In genomic region chrX:21853578-21853977, GRCh38 we compare ENCODE assay signal across 24 cellular contexts.
"Had no signal": no experiment of that assay in that cellular context is flagged by ENCODE, and none has a peak within 500 bp of the region (broad histone marks: within the 10 kb centered on the region; RNA-seq: fewer than 3 reads in every experiment).

No MANE protein-coding gene starts in this region.

- H3K27me3 ChIP-seq: colonic mucosa, esophagus squamous epithelium, gastrocnemius medialis, left lung had no signal

- FAIRE-seq: endometrium, keratinocyte had no signal

- H3K9me3 ChIP-seq: colonic mucosa, esophagus squamous epithelium, gastrocnemius medialis, heart right ventricle, left lung, lower lobe of right lung, mucosa of descending colon had no signal

- H3K4me1 ChIP-seq: colonic mucosa, esophagus squamous epithelium, gastrocnemius medialis, heart right ventricle, left lung, lower lobe of right lung had no signal

- DNase-seq: colonic mucosa; cortex of kidney; effector CD8-positive, alpha-beta T cell; effector memory CD8-positive, alpha-beta T cell; endodermal cell; erythroblast; esophagus squamous epithelium; foreskin fibroblast; foreskin melanocyte; gastrocnemius medialis; glutamatergic neuron; head of caudate nucleus; heart right ventricle; hippocampal formation; left cardiac atrium; left lung; left ventricle myocardium superior; lower lobe of right lung; mesenchymal stem cell; mucosa of descending colon had no signal

- H3K36me3 ChIP-seq: colonic mucosa had no signal

- ATAC-seq: effector memory CD8-positive, alpha-beta T cell; esophagus mucosa; gastrocnemius medialis; heart right ventricle; left cardiac atrium; left lung; left ventricle myocardium superior; lower lobe of right lung; mucosa of descending colon had no signal

- H3K4me3 ChIP-seq: colonic mucosa, esophagus squamous epithelium, gastrocnemius medialis, heart right ventricle, left lung, lower lobe of right lung, mucosa of descending colon had no signal

- H3K27ac ChIP-seq: colonic mucosa, epithelial cell of prostate, esophagus squamous epithelium, gastrocnemius medialis, heart right ventricle, left lung, lower lobe of right lung had no signal
